ENCODE assay signal across 1 cellular context in genomic region chr3:13378155-13378554, GRCh38.
TF ChIP-seq lines count a peak whose summit lies in the region.

No MANE protein-coding gene starts in this region.

TF ChIP-seq in HepG2, 621 proteins besides CTCF, POLR2A, EP300 and RAD21 (continued from another document):
- TF ChIP-seq ZNF687 (CRISPR knock-in tag; IDR thresholded peaks at IDR 0.05) = peak; percentile 13; the same call in 1 of the 2 replicates
- TF ChIP-seq ZNF263 (CRISPR knock-in tag; IDR thresholded peaks at IDR 0.05) = 0 out of 2 replicates have a peak, but pooled peaks have one; percentile 47
- TF ChIP-seq, protein P1, sequence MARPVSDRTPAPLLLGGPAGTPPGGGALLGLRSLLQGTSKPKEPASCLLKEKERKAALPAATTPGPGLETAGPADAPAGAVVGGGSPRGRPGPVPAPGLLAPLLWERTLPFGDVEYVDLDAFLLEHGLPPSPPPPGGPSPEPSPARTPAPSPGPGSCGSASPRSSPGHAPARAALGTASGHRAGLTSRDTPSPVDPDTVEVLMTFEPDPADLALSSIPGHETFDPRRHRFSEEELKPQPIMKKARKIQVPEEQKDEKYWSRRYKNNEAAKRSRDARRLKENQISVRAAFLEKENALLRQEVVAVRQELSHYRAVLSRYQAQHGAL (CRISPR knock-in tag; IDR thresholded peaks at IDR 0.05; ENCODE audit: not compliant biosample characterization) = no peak
- TF ChIP-seq, protein P2, sequence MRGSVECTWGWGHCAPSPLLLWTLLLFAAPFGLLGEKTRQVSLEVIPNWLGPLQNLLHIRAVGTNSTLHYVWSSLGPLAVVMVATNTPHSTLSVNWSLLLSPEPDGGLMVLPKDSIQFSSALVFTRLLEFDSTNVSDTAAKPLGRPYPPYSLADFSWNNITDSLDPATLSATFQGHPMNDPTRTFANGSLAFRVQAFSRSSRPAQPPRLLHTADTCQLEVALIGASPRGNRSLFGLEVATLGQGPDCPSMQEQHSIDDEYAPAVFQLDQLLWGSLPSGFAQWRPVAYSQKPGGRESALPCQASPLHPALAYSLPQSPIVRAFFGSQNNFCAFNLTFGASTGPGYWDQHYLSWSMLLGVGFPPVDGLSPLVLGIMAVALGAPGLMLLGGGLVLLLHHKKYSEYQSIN (CRISPR knock-in tag; IDR thresholded peaks at IDR 0.05; ENCODE audit: borderline replicate concordance) = no peak
- no peak for TF ChIP-seq NFE2 (CRISPR knock-in tag; IDR thresholded peaks at IDR 0.05)
- no peak for TF ChIP-seq PHB2 (IDR thresholded peaks at IDR 0.05; ENCODE audit: partially characterized antibody)
- TF ChIP-seq NFATC3 (CRISPR knock-in tag; IDR thresholded peaks at IDR 0.05) = no peak
- no peak for TF ChIP-seq HINFP (CRISPR knock-in tag; IDR thresholded peaks at IDR 0.05; ENCODE audit: low read depth)
- no peak for TF ChIP-seq RFX5 (IDR thresholded peaks at IDR 0.05; ENCODE audit: low read depth, low read length)
- TF ChIP-seq SIN3B (IDR thresholded peaks at IDR 0.05; ENCODE audit: low read length) = no peak
- peak; percentile 17; the same call in 1 of the 2 replicates for TF ChIP-seq SAP130 (CRISPR knock-in tag; IDR thresholded peaks at IDR 0.05; ENCODE audit: low read depth)
- TF ChIP-seq KLF11 (CRISPR knock-in tag; IDR thresholded peaks at IDR 0.05) = no peak
- TF ChIP-seq FLYWCH1 (CRISPR knock-in tag; IDR thresholded peaks at IDR 0.05) = no peak
- no peak for TF ChIP-seq ZNF607 (CRISPR knock-in tag; IDR thresholded peaks at IDR 0.05; ENCODE audit: borderline replicate concordance)
- TF ChIP-seq GTF2F1 (IDR thresholded peaks at IDR 0.05; ENCODE audit: low read length) = no peak
- TF ChIP-seq POGZ (CRISPR knock-in tag; IDR thresholded peaks at IDR 0.05) = no peak
- TF ChIP-seq ZNF678 (CRISPR knock-in tag; IDR thresholded peaks at IDR 0.05) = no peak
- TF ChIP-seq TOE1 (CRISPR knock-in tag; IDR thresholded peaks at IDR 0.05) = no peak
- TF ChIP-seq, protein P3, sequence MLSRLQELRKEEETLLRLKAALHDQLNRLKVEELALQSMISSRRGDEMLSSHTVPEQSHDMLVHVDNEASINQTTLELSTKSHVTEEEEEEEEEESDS (CRISPR knock-in tag; IDR thresholded peaks at IDR 0.05; ENCODE audit: borderline replicate concordance) = no peak
- TF ChIP-seq HDAC6 (IDR thresholded peaks at IDR 0.05; ENCODE audit: low read depth, low read length) = no peak
- no peak for TF ChIP-seq THAP7 (CRISPR knock-in tag; IDR thresholded peaks at IDR 0.05)
TF ChIP-seq in HepG2: peak in this region for 4.
